Comparison of ENCODE assay signal across 8 cellular contexts in genomic region chr2:27032495-27033252, GRCh38. TPM values are rescaled to one million over a fixed set of nuclear protein-coding genes. Genes with fewer than 3 reads are reported as not detected.
A peak's percentile ranks its signal among the peaks of the same experiment; 100 is the strongest.
DNase-seq lines count a peak whose midpoint lies in the region; ATAC-seq, FAIRE-seq and TF ChIP-seq lines count a peak whose summit lies in the region.

TMEM214 (plus strand) TSS chr2:27032965; CDS start chr2:27033016, 51 bp downstream.

- no peaks in the 10 kb centered on the region for H3K27me3 ChIP-seq in adrenal gland
- no peaks in the 10 kb centered on the region for H3K27me3 ChIP-seq in left ventricle myocardium inferior (ENCODE audit: low read depth)
- H3K27me3 ChIP-seq in prostate gland (replicated peaks; ENCODE audit: insufficient read depth), result no peaks in the 10 kb centered on the region

- peak within 1 kb of the TSS in 4 of 5 donors; percentile 62 to 87 (median 73) for H3K27ac ChIP-seq in adrenal gland
- peak within 1 kb of the TSS; percentile 92 for H3K27ac ChIP-seq in left ventricle myocardium inferior (replicated peaks)
- H3K27ac ChIP-seq in prostate gland, result peak within 1 kb of the TSS; percentile 79 to 84

- peaks cover 10 to 22% of the 10 kb centered on the region in 2 donors for H3K4me1 ChIP-seq in adrenal gland (replicated peaks in 1 of 2)
- H3K4me1 ChIP-seq in left ventricle myocardium inferior, result peaks cover 38% of the 10 kb centered on the region
- no peaks in the 10 kb centered on the region for H3K4me1 ChIP-seq in prostate gland (replicated peaks)

- DNase-seq in NCI-H128 (lab: John Stamatoyannopoulos, UW; ENCODE audit: unreplicated experiment), result peak; percentile 71
- peak; percentile 54 to 85 (median 64) for DNase-seq in T-helper 1 cell
- peak; percentile 88 to 94 (median 90) for DNase-seq in adrenal gland
- peak; percentile 92 for DNase-seq in left ventricle myocardium inferior
- DNase-seq in prostate gland (ENCODE audit: low spot score), result peak; percentile 86
- DNase-seq in urothelium cell line (ENCODE audit: low spot score), result peak; percentile 98

- FAIRE-seq in urothelium cell line (lab: Jason Lieb, UNC), result peak; percentile 37

- peak; percentile 95 for ATAC-seq in HG02678 (IDR thresholded peaks at IDR 0.05; ENCODE audit: unreplicated experiment)

- TF ChIP-seq CTCF in GM12875 (IDR thresholded peaks at IDR 0.05; ENCODE audit: borderline replicate concordance, insufficient read depth, low read depth, low read length), result no peak
- TF ChIP-seq CTCF in adrenal gland (IDR thresholded peaks at IDR 0.05), result peak in 3 of 6 experiments; percentile 19 to 42 (median 35)
- TF ChIP-seq CTCF in left ventricle myocardium inferior (IDR thresholded peaks at IDR 0.05; ENCODE audit: borderline replicate concordance), result peak; percentile 30
- peak in 2 of 4 experiments; percentile 6 to 28 for TF ChIP-seq CTCF in prostate gland (IDR thresholded peaks at IDR 0.05)

- WGBS in adrenal gland, 4 donors, result 0 to 1% (median 0%) methylated on average over 27 to 76 of the region's 76 CpGs
- WGBS in prostate gland, result 1% methylated on average over 64 of the region's 76 CpGs

- H3K9me3 ChIP-seq in adrenal gland (replicated peaks in 1 of 3) (no peaks in the 10 kb centered on the region), left ventricle myocardium inferior (replicated peaks) (no peaks in the 10 kb centered on the region), prostate gland (no peaks in the 10 kb centered on the region)

- H3K36me3 ChIP-seq in adrenal gland (replicated peaks in 1 of 2) (peaks cover 0 to 29% of the 10 kb centered on the region in 2 donors), left ventricle myocardium inferior (peaks cover 42% of the 10 kb centered on the region), prostate gland (peaks cover 12% of the 10 kb centered on the region in 2 donors)

- H3K4me3 ChIP-seq in GM12875 (ENCODE audit: low read depth, low read length) (peak within 1 kb of the TSS; percentile 92), adrenal gland (peak within 1 kb of the TSS; percentile 54 to 99 (median 65)), left ventricle myocardium inferior (peak within 1 kb of the TSS; percentile 79), prostate gland (peak within 1 kb of the TSS; percentile 96)

- intact Hi-C loops in adrenal gland (cut with DNase I) (loop anchor here (5.0 to 10.0 kb wide), 2 partner anchors 50 to 52 kb away; partner anchors contain the start of gene KHK (in 1 of the 2)), left ventricle myocardium inferior (cut with micrococcal nuclease) (no loop called here), prostate gland (cut with DNase I) (loop anchor here (5.0 kb wide), 1 partner anchor 50 kb away; no protein-coding TSS in a partner anchor)

- TF ChIP-seq POLR2A in adrenal gland (IDR thresholded peaks at IDR 0.05) (peak; percentile 67 to 70), prostate gland (IDR thresholded peaks at IDR 0.05) (peak; percentile 75)

RNA-seq across cellular contexts. Expression of gene TMEM214, which starts in this region (rescaled TPM):
- total RNA-seq in adrenal gland, result 100 to 1,000 TPM in 2 of 8 donors, 10 to 100 TPM in 6; 39.7 to 124 (median 53.2) TPM
- 100 to 1,000 TPM in 1 of 3 donors, 10 to 100 TPM in 2; 63.7 to 111 (median 96.8) TPM for polyA plus RNA-seq in adrenal gland
- total RNA-seq in left ventricle myocardium inferior, result 31.4 TPM
- total RNA-seq in prostate gland, result 10 to 100 TPM; 44.5 to 75.9 TPM

Comparison
In these comparisons a context has a peak if more than half of its experiments do, and no peak if none do; other contexts are left out.
1. Peak in every context shown above with its lines: DNase-seq, ATAC-seq, H3K4me3 ChIP-seq and H3K27ac ChIP-seq.